In genomic region chr3:134473868-134474546, GRCh38 we compare ENCODE assay signal across 8 cellular contexts. TPM values are rescaled to one million over a fixed set of nuclear protein-coding genes. Genes with fewer than 3 reads are reported as not detected.
A peak's percentile ranks its signal among the peaks of the same experiment; 100 is the strongest.
DNase-seq lines count a peak whose midpoint lies in the region; ATAC-seq and TF ChIP-seq lines count a peak whose summit lies in the region.

No MANE protein-coding gene starts in this region.

- no peak overlapping the region for H3K4me3 Mint-ChIP-seq in activated CD8-positive, alpha-beta T cell treated with anti-CD3 and anti-CD28 coated beads, Interleukin-2, amount 10 ng/mL, durations not matched to agents 7 days and 5 days
- H3K4me3 Mint-ChIP-seq in effector memory CD8-positive, alpha-beta T cell: no peak overlapping the region
- H3K4me3 Mint-ChIP-seq in mesothelial cell of epicardium: no peak overlapping the region

- peak; percentile 95 for TF ChIP-seq CTCF in mesothelial cell of epicardium (IDR thresholded peaks at IDR 0.05; ENCODE audit: unreplicated experiment)

- CTCF ChIA-PET in activated CD8-positive, alpha-beta T cell treated with anti-CD3 and anti-CD28 coated beads, Interleukin-2, amount 10 ng/mL, durations not matched to agents 7 days and 5 days (lab: Charles Lee): interaction anchor here (0.6 to 3.5 kb wide), 25 partner anchors 10 to 543 kb away, joined by 3 to 48 read pairs (median 4); partner anchors contain the start of genes ANAPC13 and CEP63

- H3K9me3 Mint-ChIP-seq in activated CD8-positive, alpha-beta T cell treated with anti-CD3 and anti-CD28 coated beads, Interleukin-2, amount 10 ng/mL, durations not matched to agents 7 days and 5 days (ENCODE audit: insufficient read depth): no peaks in the 10 kb centered on the region
- H3K9me3 Mint-ChIP-seq in effector memory CD8-positive, alpha-beta T cell: no peaks in the 10 kb centered on the region
- no peaks in the 10 kb centered on the region for H3K9me3 Mint-ChIP-seq in mesothelial cell of epicardium

- peak; percentile 74 for ATAC-seq in HG03159 (IDR thresholded peaks at IDR 0.05; ENCODE audit: unreplicated experiment)
- ATAC-seq in activated CD8-positive, alpha-beta T cell treated with anti-CD3 and anti-CD28 coated beads, Interleukin-2, amount 10 ng/mL, durations not matched to agents 7 days and 5 days: peak; percentile 79
- ATAC-seq in effector memory CD8-positive, alpha-beta T cell (replicated peaks): peak; percentile 84
- no peak for ATAC-seq in GM19023 (IDR thresholded peaks at IDR 0.05; ENCODE audit: unreplicated experiment)

- peak; percentile 39 for DNase-seq in DMS153 treated with DMSO at 0.1 percent for 48 hours (lab: John Stamatoyannopoulos, UW; ENCODE audit: unreplicated experiment)
- peak; percentile 63 for DNase-seq in NCI-H69 (lab: John Stamatoyannopoulos, UW)
- DNase-seq in activated CD8-positive, alpha-beta T cell treated with anti-CD3 and anti-CD28 coated beads, Interleukin-2, amount 10 ng/mL, durations not matched to agents 7 days and 5 days: peak; percentile 88
- DNase-seq in effector memory CD8-positive, alpha-beta T cell: peak; percentile 75 to 82 (median 81)
- peak; percentile 69 to 87 for DNase-seq in mesothelial cell of epicardium (ENCODE audit: low spot score in 2 of 2, unreplicated experiment in 2 of 2)
- DNase-seq in stimulated activated CD8-positive, alpha-beta memory T cell treated with anti-CD3 and anti-CD28 coated beads, Interleukin-4, amount 100 ng/mL, for 24 hours (ENCODE audit: low read depth): peak; percentile 56

- H3K36me3 Mint-ChIP-seq in activated CD8-positive, alpha-beta T cell treated with anti-CD3 and anti-CD28 coated beads, Interleukin-2, amount 10 ng/mL, durations not matched to agents 7 days and 5 days (ENCODE audit: low read depth): peaks cover 18% of the 10 kb centered on the region
- peaks cover 17% of the 10 kb centered on the region for H3K36me3 Mint-ChIP-seq in effector memory CD8-positive, alpha-beta T cell (ENCODE audit: insufficient read depth)
- H3K36me3 Mint-ChIP-seq in mesothelial cell of epicardium: peaks cover 15% of the 10 kb centered on the region

- no peaks in the 10 kb centered on the region for H3K27me3 Mint-ChIP-seq in activated CD8-positive, alpha-beta T cell treated with anti-CD3 and anti-CD28 coated beads, Interleukin-2, amount 10 ng/mL, durations not matched to agents 7 days and 5 days (ENCODE audit: low read depth)
- no peaks in the 10 kb centered on the region for H3K27me3 Mint-ChIP-seq in effector memory CD8-positive, alpha-beta T cell
- H3K27me3 Mint-ChIP-seq in mesothelial cell of epicardium (ENCODE audit: low read depth): no peaks in the 10 kb centered on the region

- H3K4me1 Mint-ChIP-seq in activated CD8-positive, alpha-beta T cell treated with anti-CD3 and anti-CD28 coated beads, Interleukin-2, amount 10 ng/mL, durations not matched to agents 7 days and 5 days (ENCODE audit: low read depth): no peaks in the 10 kb centered on the region
- H3K4me1 Mint-ChIP-seq in effector memory CD8-positive, alpha-beta T cell (ENCODE audit: low read depth in 2 of 2): peaks cover 0 to 2% of the 10 kb centered on the region in 2 donors
- H3K4me1 Mint-ChIP-seq in mesothelial cell of epicardium: peaks cover 34% of the 10 kb centered on the region

- POLR2A ChIA-PET in activated CD8-positive, alpha-beta T cell treated with anti-CD3 and anti-CD28 coated beads, Interleukin-2, amount 10 ng/mL, durations not matched to agents 7 days and 5 days (lab: Charles Lee): interaction anchor here (0.6 kb wide), 1 partner anchor 12 kb away, joined by 3 read pairs; the partner anchor contains the start of gene CEP63

- no peak overlapping the region for H3K27ac Mint-ChIP-seq in activated CD8-positive, alpha-beta T cell treated with anti-CD3 and anti-CD28 coated beads, Interleukin-2, amount 10 ng/mL, durations not matched to agents 7 days and 5 days
- H3K27ac Mint-ChIP-seq in effector memory CD8-positive, alpha-beta T cell: no peak overlapping the region
- peak overlapping the region; percentile 76 for H3K27ac Mint-ChIP-seq in mesothelial cell of epicardium

RNA-seq across cellular contexts. Expression of gene ANAPC13, which starts 11.8 kb away (rescaled TPM):
- total RNA-seq in activated CD8-positive, alpha-beta T cell treated with anti-CD3 and anti-CD28 coated beads, Interleukin-2, amount 10 ng/mL, durations not matched to agents 7 days and 5 days: 10 to 100 TPM; 24.9 to 25.3 TPM
- total RNA-seq in mesothelial cell of epicardium: 63.0 to 64.7 TPM (median 63.1 TPM) in 3 replicates

RNA-seq across cellular contexts. Expression of gene CEP63, which starts 11.8 kb away (rescaled TPM):
- 10 to 100 TPM; 26.5 to 27.7 TPM for total RNA-seq in activated CD8-positive, alpha-beta T cell treated with anti-CD3 and anti-CD28 coated beads, Interleukin-2, amount 10 ng/mL, durations not matched to agents 7 days and 5 days
- total RNA-seq in mesothelial cell of epicardium: 20.8 to 23.5 TPM (median 22.5 TPM) in 3 replicates
